ENCODE assay signal across 14 cellular contexts in genomic region chr4:243407-243806, GRCh38.
"Had no signal": no experiment of that assay in that cellular context is flagged by ENCODE, and none has a peak within 500 bp of the region (broad histone marks: within the 10 kb centered on the region; RNA-seq: fewer than 3 reads in every experiment).

No MANE protein-coding gene starts in this region.

- H3K27me3 ChIP-seq: dorsolateral prefrontal cortex, right atrium auricular region had no signal

- H3K4me3 ChIP-seq: dorsolateral prefrontal cortex, right atrium auricular region had no signal

- H3K27ac ChIP-seq: dorsolateral prefrontal cortex, right atrium auricular region had no signal

- ATAC-seq: activated CD8-positive, alpha-beta memory T cell treated with anti-CD3 and anti-CD28 coated beads, Interleukin-2, amount 10 ng/mL, durations not matched to agents 7 days and 5 days; esophagus mucosa; left lobe of liver; natural killer cell treated with Interleukin-12 subunit alpha and Interleukin-12 subunit beta and Interleukin-15 and Interleukin-18, amount 100 ng/mL, for 72 hours had no signal

- DNase-seq: activated CD4-positive, alpha-beta T cell treated with anti-CD3 and anti-CD28 coated beads, Interleukin-2, amount 50 U/mL, for 4 hours; activated CD4-positive, CD25-positive, alpha-beta regulatory T cell treated with anti-CD3 and anti-CD28 coated beads, Interleukin-2, amount 50 U/mL, for 72 hours; activated CD8-positive, alpha-beta memory T cell treated with anti-CD3 and anti-CD28 coated beads, Interleukin-2, amount 10 ng/mL, durations not matched to agents 7 days and 5 days; activated gamma-delta T cell; activated naive CD8-positive, alpha-beta T cell treated with anti-CD3 and anti-CD28 coated beads, Interleukin-2, amount 10 ng/mL, durations not matched to agents 7 days and 5 days; activated T-cell treated with anti-CD3 and anti-CD28 coated beads, Interleukin-2, amount 50 U/mL, for 48 hours; aorta; dorsolateral prefrontal cortex; nucleus accumbens; small intestine had no signal

- H3K36me3 ChIP-seq: right atrium auricular region had no signal
